Comparison of ENCODE assay signal across 23 cellular contexts in the genomic region with DNA sequence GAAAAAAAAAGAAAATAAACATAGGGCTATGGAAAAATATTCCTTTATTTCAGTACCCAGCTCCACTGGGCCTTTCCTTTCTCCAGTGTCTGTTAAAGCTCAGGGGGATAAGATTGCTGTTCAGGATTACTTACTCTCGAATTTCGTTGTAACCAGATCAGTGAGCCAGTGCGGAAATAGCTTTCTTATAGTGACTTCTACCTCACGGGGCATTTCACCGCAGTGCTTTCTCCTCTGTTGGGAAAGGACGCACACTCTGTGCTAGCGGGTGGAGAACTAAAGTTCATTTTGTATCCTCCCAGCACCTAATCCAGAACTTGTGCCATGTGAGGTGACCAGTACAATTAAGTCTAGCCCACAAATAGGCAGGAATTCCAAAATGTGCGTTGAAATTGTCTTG.
"Had no signal": no experiment of that assay in that cellular context is flagged by ENCODE, and none has a peak within 500 bp of the region (broad histone marks: within the 10 kb centered on the region; RNA-seq: fewer than 3 reads in every experiment).

No MANE protein-coding gene starts in this region.

- H3K9me3 Mint-ChIP-seq: natural killer cell; stimulated activated memory B cell treated with anti-CD40 and anti-IgM and Interleukin-4, amounts not matched to agents 10 μg/mL and 1 μg/mL and 100 μg/mL, for 72 hours; stimulated activated naive CD8-positive, alpha-beta T cell treated with anti-CD3 and anti-CD28 coated beads, Interleukin-15, Interleukin-2, amounts not matched to agents 100 ng/mL and 50 ng/mL, for 24 hours had no signal

- H3K36me3 ChIP-seq: prostate gland, uterus had no signal

- H3K27ac Mint-ChIP-seq: natural killer cell; stimulated activated memory B cell treated with anti-CD40 and anti-IgM and Interleukin-4, amounts not matched to agents 10 μg/mL and 1 μg/mL and 100 μg/mL, for 72 hours; stimulated activated naive CD8-positive, alpha-beta T cell treated with anti-CD3 and anti-CD28 coated beads, Interleukin-15, Interleukin-2, amounts not matched to agents 100 ng/mL and 50 ng/mL, for 24 hours had no signal

- H3K27ac ChIP-seq: coronary artery, heart right ventricle, pancreas, prostate gland, right lobe of liver, spleen, tibial artery, upper lobe of left lung, uterus had no signal

- H3K4me1 Mint-ChIP-seq: stimulated activated memory B cell treated with anti-CD40 and anti-IgM and Interleukin-4, amounts not matched to agents 10 μg/mL and 1 μg/mL and 100 μg/mL, for 72 hours had no signal

- H3K27me3 ChIP-seq: heart right ventricle, pancreas, right lobe of liver, spleen, tibial artery, upper lobe of left lung, uterus had no signal

- H3K4me1 ChIP-seq: heart right ventricle, pancreas, prostate gland, right lobe of liver, tibial artery, upper lobe of left lung, uterus had no signal

- H3K4me3 Mint-ChIP-seq: natural killer cell; stimulated activated memory B cell treated with anti-CD40 and anti-IgM and Interleukin-4, amounts not matched to agents 10 μg/mL and 1 μg/mL and 100 μg/mL, for 72 hours; stimulated activated naive CD8-positive, alpha-beta T cell treated with anti-CD3 and anti-CD28 coated beads, Interleukin-15, Interleukin-2, amounts not matched to agents 100 ng/mL and 50 ng/mL, for 24 hours had no signal

- ATAC-seq: heart right ventricle; left lobe of liver; mucosa of descending colon; natural killer cell; pancreas; right lobe of liver; stimulated activated memory B cell treated with anti-CD40 and anti-IgM and Interleukin-4, amounts not matched to agents 10 μg/mL and 1 μg/mL and 100 μg/mL, for 72 hours had no signal

- H3K9me3 ChIP-seq: heart right ventricle, mucosa of descending colon, pancreas, prostate gland, right lobe of liver, spleen, tibial artery, upper lobe of left lung, uterus had no signal

- DNase-seq: effector CD4-positive, alpha-beta T cell; heart right ventricle; hypothalamus; kidney glomerular epithelial cell; mammary epithelial cell; mucosa of descending colon; natural killer cell; occipital lobe; pancreas; retina; right lobe of liver; spleen; stimulated activated CD4-positive, alpha-beta T cell treated with anti-CD3 and anti-CD28 coated beads, Interleukin-15, amount 100 ng/mL, for 24 hours; stimulated activated CD4-positive, alpha-beta T cell treated with anti-CD3 and anti-CD28 coated beads, Interleukin-1b, Interleukin-23, amount 100 ng/mL, for 48 hours; stimulated activated CD4-positive, alpha-beta T cell treated with anti-CD3 and anti-CD28 coated beads, Interleukin-4, amount 100 ng/mL, for 24 hours; tibial artery; upper lobe of left lung; uterus had no signal

- H3K27me3 Mint-ChIP-seq: stimulated activated memory B cell treated with anti-CD40 and anti-IgM and Interleukin-4, amounts not matched to agents 10 μg/mL and 1 μg/mL and 100 μg/mL, for 72 hours; stimulated activated naive CD8-positive, alpha-beta T cell treated with anti-CD3 and anti-CD28 coated beads, Interleukin-15, Interleukin-2, amounts not matched to agents 100 ng/mL and 50 ng/mL, for 24 hours had no signal

- H3K4me3 ChIP-seq: coronary artery, heart right ventricle, mucosa of descending colon, pancreas, prostate gland, right lobe of liver, spleen, tibial artery, upper lobe of left lung, uterus had no signal
